In genomic region chr11:126210871-126211235, GRCh38 we compare ENCODE assay signal across 8 cellular contexts. TPM values are rescaled to one million over a fixed set of nuclear protein-coding genes. Genes with fewer than 3 reads are reported as not detected.
DNase-seq lines count a peak whose midpoint lies in the region; ATAC-seq and TF ChIP-seq lines count a peak whose summit lies in the region.

No MANE protein-coding gene starts in this region.

- intact Hi-C loops in A673 (cut with micrococcal nuclease; ENCODE audit: unreplicated experiment) (no loop called here), MCF 10A (cut with micrococcal nuclease) (loop anchor here (1.0 kb wide), 1 partner anchor 57 kb away; the partner anchor contains the start of gene SRPRA)

- peaks cover 21% of the 10 kb centered on the region for H3K4me1 ChIP-seq in A673 (ENCODE audit: insufficient read depth, low read length, poor library complexity, severe bottlenecking)

- H3K4me3 Mint-ChIP-seq in MCF 10A (ENCODE audit: unreplicated experiment): peak overlapping the region; percentile 96
- H3K4me3 Mint-ChIP-seq in mesothelial cell of epicardium: peak overlapping the region; percentile 98

- CTCF ChIA-PET in A673 (lab: Charles Lee) (no interaction called here), MCF 10A (lab: Yijun Ruan, JAX) (interaction anchor here (0.7 to 1.3 kb wide), 2 partner anchors 268 to 899 kb away, joined by 3 read pairs; no protein-coding TSS in a partner anchor)

- POLR2A ChIA-PET in A673 (lab: Charles Lee; ENCODE audit: low non-redundant PET): no interaction called here
- POLR2A ChIA-PET in MCF 10A (lab: Yijun Ruan, JAX): interaction anchor here (0.9 to 3.1 kb wide), 10 partner anchors 10 to 323 kb away, joined by 3 to 18 read pairs (median 6); partner anchors contain the start of genes FOXRED1, HYLS1, PUS3 and SRPRA

- H3K4me3 ChIP-seq in A673 (ENCODE audit: low read depth, low read length, poor library complexity, severe bottlenecking): peak overlapping the region; percentile 88

- peaks cover 34% of the 10 kb centered on the region for H3K36me3 Mint-ChIP-seq in MCF 10A (ENCODE audit: insufficient read depth, unreplicated experiment)
- peaks cover 13% of the 10 kb centered on the region for H3K36me3 Mint-ChIP-seq in mesothelial cell of epicardium

- ATAC-seq in HG03159 (IDR thresholded peaks at IDR 0.05; ENCODE audit: unreplicated experiment): peak; percentile 5
- no peak for ATAC-seq in GM18870 (IDR thresholded peaks at IDR 0.05; ENCODE audit: unreplicated experiment)

- H3K9me3 ChIP-seq in A673 (ENCODE audit: low read depth, low read length, poor library complexity, severe bottlenecking): no peaks in the 10 kb centered on the region

- no peaks in the 10 kb centered on the region for H3K27me3 ChIP-seq in A673 (replicated peaks; ENCODE audit: insufficient read depth, low read depth, low read length, poor library complexity)

- H3K27ac ChIP-seq in A673 (ENCODE audit: low read depth, low read length, poor library complexity, severe bottlenecking): peak overlapping the region; percentile 80

- DNase-seq in A673 (ENCODE audit: low spot score): no peak
- no peak for DNase-seq in MCF 10A (ENCODE audit: unreplicated experiment)
- no peak for DNase-seq in mesothelial cell of epicardium (ENCODE audit: low spot score in 2 of 2, unreplicated experiment in 2 of 2)
- DNase-seq in ureter (ENCODE audit: low spot score): no peak
- DNase-seq in NCI-H82 (lab: John Stamatoyannopoulos, UW): no peak
- no peak for DNase-seq in NOMO-1 treated with dmso at 0.1 percent for 144 hours (lab: John Stamatoyannopoulos, UW; ENCODE audit: unreplicated experiment)

- H3K9me3 Mint-ChIP-seq in MCF 10A (ENCODE audit: unreplicated experiment): no peaks in the 10 kb centered on the region
- H3K9me3 Mint-ChIP-seq in mesothelial cell of epicardium: no peaks in the 10 kb centered on the region

- BruUV-seq in A673 (replicated peaks; lab: Mats Ljungman, UMichigan) (no TSS peak), MCF 10A (replicated peaks; lab: Mats Ljungman, UMichigan) (no TSS peak)

- H3K4me1 Mint-ChIP-seq in MCF 10A (ENCODE audit: insufficient read depth, unreplicated experiment): peaks cover 18% of the 10 kb centered on the region
- peaks cover 23% of the 10 kb centered on the region for H3K4me1 Mint-ChIP-seq in mesothelial cell of epicardium

- H3K36me3 ChIP-seq in A673 (ENCODE audit: insufficient read depth, low read length, poor library complexity, severe bottlenecking): peaks cover 38% of the 10 kb centered on the region

- H3K27me3 Mint-ChIP-seq in MCF 10A (ENCODE audit: insufficient read depth, unreplicated experiment): no peaks in the 10 kb centered on the region
- H3K27me3 Mint-ChIP-seq in mesothelial cell of epicardium (ENCODE audit: low read depth): no peaks in the 10 kb centered on the region

- peak overlapping the region; percentile 96 for H3K27ac Mint-ChIP-seq in MCF 10A (ENCODE audit: low read depth, unreplicated experiment)
- H3K27ac Mint-ChIP-seq in mesothelial cell of epicardium: peak overlapping the region; percentile 99

- TF ChIP-seq CTCF in A673 (conservative IDR thresholded peaks at IDR 0.05; ENCODE audit: low read depth, low read length) (no peak), MCF 10A (IDR thresholded peaks at IDR 0.05; ENCODE audit: unreplicated experiment) (no peak), mesothelial cell of epicardium (IDR thresholded peaks at IDR 0.05; ENCODE audit: unreplicated experiment) (no peak)

RNA-seq across cellular contexts. Expression of gene RPUSD4, which starts 0.6 kb away (rescaled TPM):
- total RNA-seq in A673 (2021) (45.3 and 53.9 TPM in 2 replicates), MCF 10A (2022) (19.4 and 26.7 TPM in 2 replicates), mesothelial cell of epicardium (41.6 to 42.7 TPM (median 42.0 TPM) in 3 replicates), ureter (24.7 TPM)

RNA-seq across cellular contexts. Expression of gene FAM118B, which starts 0.7 kb away (rescaled TPM):
- 34.8 and 40.3 TPM in 2 replicates for total RNA-seq in A673 (2021)
- total RNA-seq in MCF 10A (2022): 8.3 and 13.4 TPM in 2 replicates
- total RNA-seq in mesothelial cell of epicardium: 20.3 to 23.9 TPM (median 20.7 TPM) in 3 replicates
- total RNA-seq in ureter: 22.2 TPM

RNA-seq across cellular contexts. Expression of gene SRPRA, which starts 57.8 kb away (rescaled TPM):
- total RNA-seq in A673 (2021): 123 and 136 TPM in 2 replicates
- 176 and 258 TPM in 2 replicates for total RNA-seq in MCF 10A (2022)
- total RNA-seq in mesothelial cell of epicardium: 85.7 to 90.9 TPM (median 86.7 TPM) in 3 replicates
- 130 TPM for total RNA-seq in ureter

RNA-seq across cellular contexts. Expression of gene FOXRED1, which starts 58.1 kb away (rescaled TPM):
- 72.6 and 76.1 TPM in 2 replicates for total RNA-seq in A673 (2021)
- total RNA-seq in MCF 10A (2022): 28.2 and 37.2 TPM in 2 replicates
- total RNA-seq in mesothelial cell of epicardium: 44.5 to 50.7 TPM (median 48.6 TPM) in 3 replicates
- 29.8 TPM for total RNA-seq in ureter
